In genomic region chr14:88882236-88882635, GRCh38 we compare ENCODE assay signal across 21 cellular contexts. TPM values are rescaled to one million over a fixed set of nuclear protein-coding genes. Genes with fewer than 3 reads are reported as not detected.
DNase-seq lines count a peak whose midpoint lies in the region; ATAC-seq, FAIRE-seq and TF ChIP-seq lines count a peak whose summit lies in the region.
"Had no signal": no experiment of that assay in that cellular context is flagged by ENCODE, and none has a peak within 500 bp of the region (broad histone marks: within the 10 kb centered on the region; RNA-seq: fewer than 3 reads in every experiment).

No MANE protein-coding gene starts in this region.

- H3K79me2 ChIP-seq in astrocyte (ENCODE audit: insufficient read depth, low read length) (no peaks in the 10 kb centered on the region), GM12878 (ENCODE audit: control insufficient read depth, insufficient read depth, low read length) (no peaks in the 10 kb centered on the region)

- H3K27me3 ChIP-seq in astrocyte (ENCODE audit: insufficient read depth, low read length) (no peaks in the 10 kb centered on the region), GM12878 (replicated peaks in 1 of 2; ENCODE audit: control insufficient read depth in 2 of 2, insufficient read depth in 2 of 2, low read length in 1 of 2) (no peaks in the 10 kb centered on the region), tibial nerve (no peaks in the 10 kb centered on the region)
- H3K27me3 ChIP-seq: BLaER1 had no signal

- no peak overlapping the region for H3K9ac ChIP-seq in astrocyte (ENCODE audit: low read length)
- H3K9ac ChIP-seq in GM12878 (ENCODE audit: control insufficient read depth, insufficient read depth, low read length), result no peak overlapping the region
- H3K9ac ChIP-seq: BLaER1 had no signal

- H4K20me1 ChIP-seq in astrocyte (ENCODE audit: insufficient read depth, low read length) (no peaks in the 10 kb centered on the region), GM12878 (ENCODE audit: control insufficient read depth, insufficient read depth) (no peaks in the 10 kb centered on the region)
- H4K20me1 ChIP-seq: BLaER1 had no signal

- in situ Hi-C loops in GM12878 (cut with MboI), result no loop called here

- BruUV-seq in GM12878 (replicated peaks; lab: Mats Ljungman, UMichigan), result no TSS peak

- RAD21 ChIA-PET in GM12878 (lab: Charles Lee; ENCODE audit: unreplicated experiment), result no interaction called here

- TF ChIP-seq CTCF in HFFc6 (IDR thresholded peaks at IDR 0.05) (no peak), astrocyte (IDR thresholded peaks at IDR 0.05; ENCODE audit: insufficient read depth, low read depth, low read length) (no peak), GM12878 (IDR thresholded peaks at IDR 0.05 in 2 of 3, conservative IDR thresholded peaks at IDR 0.05 in 1 of 3; ENCODE audit: control insufficient read depth in 2 of 3, extremely low read depth in 1 of 3, insufficient read depth in 1 of 3, low read depth in 3 of 3, low read length in 3 of 3) (no peak), retinal pigment epithelial cell (conservative IDR thresholded peaks at IDR 0.05; ENCODE audit: low read depth, low read length) (no peak), tibial nerve (IDR thresholded peaks at IDR 0.05) (no peak)

- H3K9me3 ChIP-seq in astrocyte (ENCODE audit: insufficient read depth, low read depth, low read length) (peaks cover 2% of the 10 kb centered on the region), GM12878 (replicated peaks; ENCODE audit: control insufficient read depth, insufficient read depth, low read length) (no peaks in the 10 kb centered on the region; the same call in 1 of the 3 replicates), tibial nerve (peaks cover 0 to 14% (median 0%) of the 10 kb centered on the region in 4 donors)

- H3K4me2 ChIP-seq in astrocyte (ENCODE audit: low read length), result no peak overlapping the region
- no peak overlapping the region for H3K4me2 ChIP-seq in GM12878 (ENCODE audit: control insufficient read depth, insufficient read depth)
- H3K4me2 ChIP-seq: BLaER1 had no signal

- no peak for FAIRE-seq in astrocyte (lab: Jason Lieb, UNC)
- FAIRE-seq in GM12878 (lab: Jason Lieb, UNC), result peak; percentile 47
- FAIRE-seq: A204.1, GM19239, H1 had no signal

- DNase-seq in HFFc6, result peak; percentile 43
- DNase-seq in astrocyte (ENCODE audit: low read depth), result peak; percentile 53
- no peak for DNase-seq in GM12878 (ENCODE audit: low read depth, low spot score)
- peak; percentile 90 for DNase-seq in retinal pigment epithelial cell (ENCODE audit: low read depth)
- no peak for DNase-seq in islet precursor cell
- DNase-seq in tibial nerve (ENCODE audit: low spot score in 2 of 2), result no peak
- no peak for DNase-seq in ureter (ENCODE audit: low spot score)
- DNase-seq: CD4-positive, alpha-beta memory T cell; DMS153; DMS79; GF-D8; H9; KBM-7 had no signal

- POLR2A ChIA-PET in GM12878 (lab: Charles Lee), result no interaction called here

- ATAC-seq in GM12878, result no peak
- no peak for ATAC-seq in GM18517 (IDR thresholded peaks at IDR 0.05; ENCODE audit: unreplicated experiment)

- CTCF ChIA-PET in GM12878 (lab: Yijun Ruan, JAX), result no interaction called here

- H3K4me3 ChIP-seq in astrocyte (ENCODE audit: insufficient read depth, low read depth, low read length) (no peak overlapping the region), GM12878 (no peak overlapping the region), retinal pigment epithelial cell (ENCODE audit: low read length) (no peak overlapping the region), tibial nerve (no peak overlapping the region)
- H3K4me3 ChIP-seq: BLaER1 had no signal

- no peak for TF ChIP-seq EP300 in GM12878 (IDR thresholded peaks at IDR 0.05; ENCODE audit: borderline replicate concordance in 1 of 2, control insufficient read depth in 1 of 2, low read depth in 2 of 2, low read length in 2 of 2)
- TF ChIP-seq EP300 in tibial nerve (IDR thresholded peaks at IDR 0.05), result no peak

- TF ChIP-seq POLR2A in GM12878 (IDR thresholded peaks at IDR 0.05; ENCODE audit: low read depth, low read length) (no peak), tibial nerve (IDR thresholded peaks at IDR 0.05) (no peak)

- H3K27me3 Mint-ChIP-seq in HFFc6 (ENCODE audit: insufficient read depth) (peaks cover 3% of the 10 kb centered on the region), astrocyte (ENCODE audit: low read depth, unreplicated experiment) (no peaks in the 10 kb centered on the region)

- H3K27ac Mint-ChIP-seq in HFFc6 (peak overlapping the region; percentile 64), astrocyte (ENCODE audit: unreplicated experiment) (no peak overlapping the region)
- H3K27ac Mint-ChIP-seq: CD4-positive, alpha-beta memory T cell; H9; IgD-negative memory B cell had no signal

- H3K4me1 ChIP-seq in astrocyte (ENCODE audit: insufficient read depth, low read length), result peaks cover 7% of the 10 kb centered on the region
- H3K4me1 ChIP-seq in GM12878 (ENCODE audit: control insufficient read depth, insufficient read depth, low read length), result no peaks in the 10 kb centered on the region
- H3K4me1 ChIP-seq in tibial nerve, result no peaks in the 10 kb centered on the region
- H3K4me1 ChIP-seq: BLaER1 had no signal

- no peak overlapping the region for H3K4me3 Mint-ChIP-seq in HFFc6
- H3K4me3 Mint-ChIP-seq in astrocyte (ENCODE audit: unreplicated experiment), result no peak overlapping the region
- H3K4me3 Mint-ChIP-seq: CD14-positive monocyte, H9 had no signal

- 0% methylated on average over 1 of the region's 1 CpG for WGBS in GM12878 (ENCODE audit: insufficient coverage, insufficient replicate concordance, low lambda C conversion rate, missing lambda C conversion rate)
- 88 to 97% methylated on average over 1 of the region's 1 CpG for WGBS in tibial nerve, 2 donors

- no peak overlapping the region for H3K27ac ChIP-seq in astrocyte (ENCODE audit: low read depth, low read length)
- no peak overlapping the region for H3K27ac ChIP-seq in GM12878 (ENCODE audit: control insufficient read depth, insufficient read depth)
- no peak overlapping the region for H3K27ac ChIP-seq in tibial nerve
- H3K27ac ChIP-seq: BLaER1, HL-60 had no signal

- H3K9me3 Mint-ChIP-seq in HFFc6 (peaks cover 57% of the 10 kb centered on the region), astrocyte (ENCODE audit: unreplicated experiment) (peaks cover 39% of the 10 kb centered on the region)

- TF ChIP-seq RAD21 in GM12878 (IDR thresholded peaks at IDR 0.05; ENCODE audit: insufficient read depth, low read depth, low read length), result no peak

- H3K36me3 ChIP-seq in astrocyte (ENCODE audit: insufficient read depth, low read length) (no peaks in the 10 kb centered on the region), GM12878 (ENCODE audit: control insufficient read depth in 2 of 2, insufficient read depth in 2 of 2, low read length in 1 of 2) (no peaks in the 10 kb centered on the region), tibial nerve (peaks cover 0 to 63% (median 0%) of the 10 kb centered on the region in 3 donors)
- H3K36me3 ChIP-seq: BLaER1 had no signal

- SMC1A ChIA-PET in GM12878 (lab: Charles Lee; ENCODE audit: uncharacterized antibody, unreplicated experiment), result no interaction called here

- peaks cover 26% of the 10 kb centered on the region for H3K4me1 Mint-ChIP-seq in HFFc6 (ENCODE audit: low read depth)
- peaks cover 3% of the 10 kb centered on the region for H3K4me1 Mint-ChIP-seq in astrocyte (ENCODE audit: low read depth, unreplicated experiment)
- H3K4me1 Mint-ChIP-seq: CD4-positive, alpha-beta memory T cell; H9; IgD-negative memory B cell had no signal

- no peak overlapping the region for H2AFZ ChIP-seq in astrocyte (ENCODE audit: low read depth, low read length)
- no peak overlapping the region for H2AFZ ChIP-seq in GM12878 (ENCODE audit: control insufficient read depth, low read depth, low read length)

- H3K36me3 Mint-ChIP-seq in HFFc6 (ENCODE audit: low read depth) (peaks cover 60% of the 10 kb centered on the region), astrocyte (ENCODE audit: low read depth, unreplicated experiment) (peaks cover 51% of the 10 kb centered on the region)
- H3K36me3 Mint-ChIP-seq: CD14-positive monocyte had no signal

- intact Hi-C loops in GM12878 (cut with micrococcal nuclease; ENCODE audit: unreplicated experiment), result no loop called here

TF ChIP-seq in GM12878, 131 proteins besides CTCF, POLR2A, EP300 and RAD21:
- TF ChIP-seq CEBPB (IDR thresholded peaks at IDR 0.05; ENCODE audit: borderline replicate concordance in 1 of 2, low read depth in 2 of 2, low read length in 2 of 2), result no peak
- no peak for TF ChIP-seq NRF1 (conservative IDR thresholded peaks at IDR 0.05; ENCODE audit: low read depth, low read length)

RNA-seq across cellular contexts. Expression of gene TTC8, which starts 57.8 kb away (rescaled TPM):
- total RNA-seq in HFFc6 (2021; fragmentation: NEBNext Ultra II Directional; extraction: Animal tissue kit (Norgen Biotek cat#: 25700)), result 10 to 100 TPM; 51.3 to 70.0 (median 58.5) TPM
- 23.7 and 26.6 TPM in 2 replicates for total RNA-seq in astrocyte
- total RNA-seq in GM12878 (2013; cell fraction: nucleolus; rRNA removed), result 0.52 and 0.93 TPM in 2 replicates
- 1.5 and 1.6 TPM in 2 replicates for total RNA-seq in GM12878 (2014; rRNA removed)
- total RNA-seq in GM12878 (2014; rRNA removed; fragmentation: Illumina TruSeq; extraction: Trizol), result 2.1 and 3.7 TPM in 2 replicates
- 1.7 and 2.0 TPM in 2 replicates for total RNA-seq in GM12878 (2021)
- 1.4 TPM for polyA plus RNA-seq in GM12878 (2011; ENCODE audit: low read depth)
- 1.8 and 2.3 TPM in 2 replicates for polyA plus RNA-seq in GM12878 (2011; rRNA removed)
- 1.0 and 1.4 TPM in 2 replicates for polyA plus RNA-seq in GM12878 (2011; cell fraction: cytosol; rRNA removed)
- 2.2 and 2.4 TPM in 2 replicates for polyA plus RNA-seq in GM12878 (2011; cell fraction: nucleus; rRNA removed)
- 1.3 and 2.1 TPM in 2 replicates for polyA plus RNA-seq in GM12878 (2012)
- 2.9 and 3.6 TPM in 2 replicates for polyA plus RNA-seq in GM12878 (2014; fragmentation: Illumina TruSeq; extraction: Trizol)
- polyA plus RNA-seq in GM12878 (2014; fragmentation: Nextera tagmentation; extraction: Ambion mirVana), result 1 to 10 TPM; 1.9 to 3.3 TPM
- polyA plus RNA-seq in GM12878 (2014; rRNA removed), result 2.8 and 4.6 TPM in 2 replicates
- 1 to 10 TPM; 2.1 to 2.7 TPM for polyA plus RNA-seq in GM12878 (2016; fragmentation: Nextera tagmentation; extraction: Ambion mirVana)
- 2.3 and 4.0 TPM in 2 replicates for polyA minus RNA-seq in GM12878 (2011; rRNA and poly(A)+ RNA removed)
- polyA minus RNA-seq in GM12878 (2011; cell fraction: cytosol; rRNA and poly(A)+ RNA removed), result 1.4 TPM in 1 of 2 replicates, not detected in the other
- 0.85 and 1.6 TPM in 2 replicates for polyA minus RNA-seq in GM12878 (2011; cell fraction: nucleus; rRNA and poly(A)+ RNA removed)
- total RNA-seq in tibial nerve, result 10 to 100 TPM; 11.3 to 31.9 (median 19.6) TPM
- 44.7 TPM for total RNA-seq in ureter

Comparison
In these comparisons a context has a peak if more than half of its experiments do, and no peak if none do; other contexts are left out.
1. DNase-seq: peak in HFFc6 (single experiment), astrocyte (single experiment) and retinal pigment epithelial cell (single experiment); none in GM12878 (single experiment), islet precursor cell (single experiment), tibial nerve (0 of 2) and ureter (single experiment).